In the genomic region with DNA sequence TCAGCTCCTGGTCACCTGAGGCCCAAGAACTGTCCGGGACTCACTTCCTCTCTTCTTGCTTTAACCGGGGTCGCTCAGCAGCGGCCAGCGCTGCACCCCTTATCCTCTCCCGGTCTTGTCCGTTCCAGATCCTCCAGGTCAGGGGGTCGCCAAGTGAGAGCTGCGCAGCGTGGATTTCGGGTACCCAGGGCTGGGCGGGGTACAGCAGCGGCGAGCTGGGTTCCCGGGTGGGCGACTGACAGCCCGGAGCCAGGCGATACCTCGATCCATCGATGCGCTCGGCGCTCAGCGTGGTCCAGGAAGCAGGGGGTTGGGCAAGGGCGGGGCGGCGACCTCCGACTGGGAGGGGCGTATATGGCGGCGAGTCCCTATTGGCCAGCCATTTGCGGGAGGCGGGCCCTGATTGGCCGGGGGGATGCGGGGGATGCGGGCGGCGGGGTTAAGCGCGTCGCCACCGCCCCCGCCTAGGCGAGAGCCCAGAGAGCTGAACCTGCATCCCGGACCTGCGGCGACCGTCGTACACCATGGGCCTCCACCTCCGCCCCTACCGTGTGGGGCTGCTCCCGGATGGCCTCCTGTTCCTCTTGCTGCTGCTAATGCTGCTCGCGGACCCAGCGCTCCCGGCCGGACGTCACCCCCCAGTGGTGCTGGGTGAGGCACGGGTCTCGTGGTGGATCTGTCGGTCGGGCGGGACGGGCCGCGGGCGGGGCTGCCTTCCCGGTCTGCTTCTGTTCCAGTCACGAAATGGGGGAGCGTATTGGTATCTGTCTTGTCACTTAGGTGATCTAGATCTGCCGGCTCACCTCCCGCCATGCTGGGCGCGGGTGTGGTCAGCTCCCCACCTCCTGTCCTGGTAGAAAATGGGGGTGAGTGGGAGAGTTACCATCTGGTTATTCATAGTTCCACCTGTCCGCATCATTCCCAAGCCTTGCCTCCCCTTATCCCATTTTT, we compare ENCODE assay signal across 1 cellular context.
TF ChIP-seq lines count a peak whose summit lies in the region.

A gene with protein sequence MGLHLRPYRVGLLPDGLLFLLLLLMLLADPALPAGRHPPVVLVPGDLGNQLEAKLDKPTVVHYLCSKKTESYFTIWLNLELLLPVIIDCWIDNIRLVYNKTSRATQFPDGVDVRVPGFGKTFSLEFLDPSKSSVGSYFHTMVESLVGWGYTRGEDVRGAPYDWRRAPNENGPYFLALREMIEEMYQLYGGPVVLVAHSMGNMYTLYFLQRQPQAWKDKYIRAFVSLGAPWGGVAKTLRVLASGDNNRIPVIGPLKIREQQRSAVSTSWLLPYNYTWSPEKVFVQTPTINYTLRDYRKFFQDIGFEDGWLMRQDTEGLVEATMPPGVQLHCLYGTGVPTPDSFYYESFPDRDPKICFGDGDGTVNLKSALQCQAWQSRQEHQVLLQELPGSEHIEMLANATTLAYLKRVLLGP (plus strand): TSS at position 471 of the 951 bp plus-strand sequence. CDS start 54 bp downstream, at position 525.

TF ChIP-seq in HepG2, 621 proteins besides CTCF, POLR2A, EP300 and RAD21 (continued from another document and continues in another):
- TF ChIP-seq, protein P1, sequence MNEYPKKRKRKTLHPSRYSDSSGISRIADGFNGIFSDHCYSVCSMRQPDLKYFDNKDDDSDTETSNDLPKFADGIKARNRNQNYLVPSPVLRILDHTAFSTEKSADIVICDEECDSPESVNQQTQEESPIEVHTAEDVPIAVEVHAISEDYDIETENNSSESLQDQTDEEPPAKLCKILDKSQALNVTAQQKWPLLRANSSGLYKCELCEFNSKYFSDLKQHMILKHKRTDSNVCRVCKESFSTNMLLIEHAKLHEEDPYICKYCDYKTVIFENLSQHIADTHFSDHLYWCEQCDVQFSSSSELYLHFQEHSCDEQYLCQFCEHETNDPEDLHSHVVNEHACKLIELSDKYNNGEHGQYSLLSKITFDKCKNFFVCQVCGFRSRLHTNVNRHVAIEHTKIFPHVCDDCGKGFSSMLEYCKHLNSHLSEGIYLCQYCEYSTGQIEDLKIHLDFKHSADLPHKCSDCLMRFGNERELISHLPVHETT (CRISPR knock-in tag; conservative IDR thresholded peaks at IDR 0.05): 0 out of 2 replicates have a peak, but pooled peaks have one; percentile 11
- TF ChIP-seq TMF1 (CRISPR knock-in tag; IDR thresholded peaks at IDR 0.05; ENCODE audit: low read depth) (0 out of 2 replicates have a peak, but pooled peaks have one; percentile 11), TCF7 (IDR thresholded peaks at IDR 0.05; ENCODE audit: low read depth) (no peak), ZNF615 (CRISPR knock-in tag; IDR thresholded peaks at IDR 0.05; ENCODE audit: borderline replicate concordance) (no peak), MZF1 (CRISPR knock-in tag; IDR thresholded peaks at IDR 0.05; ENCODE audit: borderline replicate concordance) (no peak), PRMT3 (CRISPR knock-in tag; IDR thresholded peaks at IDR 0.05; ENCODE audit: borderline replicate concordance, low read depth) (no peak), U2AF1 (optimal IDR thresholded peaks at IDR 0.05; ENCODE audit: low read depth, low read length) (peak; percentile 73), PPARG (CRISPR knock-in tag; conservative IDR thresholded peaks at IDR 0.05) (no peak), NFIB (CRISPR knock-in tag; IDR thresholded peaks at IDR 0.05; ENCODE audit: borderline replicate concordance) (no peak), MEIS1 (CRISPR knock-in tag; IDR thresholded peaks at IDR 0.05; ENCODE audit: borderline replicate concordance) (no peak; the same call in 1 of the 2 replicates), ZNF768 (CRISPR knock-in tag; IDR thresholded peaks at IDR 0.05) (peak; percentile 63; the same call in 1 of the 2 replicates), ZC3H4 (CRISPR knock-in tag; IDR thresholded peaks at IDR 0.05; ENCODE audit: borderline replicate concordance) (no peak), ZNF230 (CRISPR knock-in tag; IDR thresholded peaks at IDR 0.05) (peak; percentile 7; the same call in 1 of the 2 replicates), ZMYM4 (CRISPR knock-in tag; IDR thresholded peaks at IDR 0.05) (peak; percentile 83; the same call in 1 of the 2 replicates), ZNF781 (CRISPR knock-in tag; IDR thresholded peaks at IDR 0.05; ENCODE audit: borderline replicate concordance, not compliant biosample characterization) (no peak), BORCS8-MEF2B (CRISPR knock-in tag; IDR thresholded peaks at IDR 0.05) (peak; percentile 61; the same call in 1 of the 2 replicates), TEAD3 (CRISPR knock-in tag; optimal IDR thresholded peaks at IDR 0.05; ENCODE audit: borderline replicate concordance) (peak; percentile 63), ZNF329 (CRISPR knock-in tag; IDR thresholded peaks at IDR 0.05; ENCODE audit: low read depth) (0 out of 2 replicates have a peak, but pooled peaks have one; percentile 60), RCOR2 (CRISPR knock-in tag; IDR thresholded peaks at IDR 0.05) (no peak), ZFAT (CRISPR knock-in tag; conservative IDR thresholded peaks at IDR 0.05) (no peak), SUZ12 (IDR thresholded peaks at IDR 0.05; ENCODE audit: low read depth, low read length) (no peak; the same call in 1 of the 2 replicates), ZNF713 (CRISPR knock-in tag; IDR thresholded peaks at IDR 0.05) (no peak), BRCA1 (CRISPR knock-in tag; IDR thresholded peaks at IDR 0.05) (peak; percentile 34; the same call in 1 of the 2 replicates)
- TF ChIP-seq, protein P2, sequence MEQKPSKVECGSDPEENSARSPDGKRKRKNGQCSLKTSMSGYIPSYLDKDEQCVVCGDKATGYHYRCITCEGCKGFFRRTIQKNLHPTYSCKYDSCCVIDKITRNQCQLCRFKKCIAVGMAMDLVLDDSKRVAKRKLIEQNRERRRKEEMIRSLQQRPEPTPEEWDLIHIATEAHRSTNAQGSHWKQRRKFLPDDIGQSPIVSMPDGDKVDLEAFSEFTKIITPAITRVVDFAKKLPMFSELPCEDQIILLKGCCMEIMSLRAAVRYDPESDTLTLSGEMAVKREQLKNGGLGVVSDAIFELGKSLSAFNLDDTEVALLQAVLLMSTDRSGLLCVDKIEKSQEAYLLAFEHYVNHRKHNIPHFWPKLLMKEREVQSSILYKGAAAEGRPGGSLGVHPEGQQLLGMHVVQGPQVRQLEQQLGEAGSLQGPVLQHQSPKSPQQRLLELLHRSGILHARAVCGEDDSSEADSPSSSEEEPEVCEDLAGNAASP (CRISPR knock-in tag; IDR thresholded peaks at IDR 0.05; ENCODE audit: borderline replicate concordance): peak; percentile 50; the same call in 1 of the 2 replicates
- TF ChIP-seq, protein P3, sequence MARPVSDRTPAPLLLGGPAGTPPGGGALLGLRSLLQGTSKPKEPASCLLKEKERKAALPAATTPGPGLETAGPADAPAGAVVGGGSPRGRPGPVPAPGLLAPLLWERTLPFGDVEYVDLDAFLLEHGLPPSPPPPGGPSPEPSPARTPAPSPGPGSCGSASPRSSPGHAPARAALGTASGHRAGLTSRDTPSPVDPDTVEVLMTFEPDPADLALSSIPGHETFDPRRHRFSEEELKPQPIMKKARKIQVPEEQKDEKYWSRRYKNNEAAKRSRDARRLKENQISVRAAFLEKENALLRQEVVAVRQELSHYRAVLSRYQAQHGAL (CRISPR knock-in tag; IDR thresholded peaks at IDR 0.05; ENCODE audit: not compliant biosample characterization): no peak
- TF ChIP-seq, protein P4, sequence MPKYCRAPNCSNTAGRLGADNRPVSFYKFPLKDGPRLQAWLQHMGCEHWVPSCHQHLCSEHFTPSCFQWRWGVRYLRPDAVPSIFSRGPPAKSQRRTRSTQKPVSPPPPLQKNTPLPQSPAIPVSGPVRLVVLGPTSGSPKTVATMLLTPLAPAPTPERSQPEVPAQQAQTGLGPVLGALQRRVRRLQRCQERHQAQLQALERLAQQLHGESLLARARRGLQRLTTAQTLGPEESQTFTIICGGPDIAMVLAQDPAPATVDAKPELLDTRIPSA (CRISPR knock-in tag; IDR thresholded peaks at IDR 0.05; ENCODE audit: borderline replicate concordance): peak; percentile 83; the same call in 1 of the 2 replicates
- TF ChIP-seq, protein P5, sequence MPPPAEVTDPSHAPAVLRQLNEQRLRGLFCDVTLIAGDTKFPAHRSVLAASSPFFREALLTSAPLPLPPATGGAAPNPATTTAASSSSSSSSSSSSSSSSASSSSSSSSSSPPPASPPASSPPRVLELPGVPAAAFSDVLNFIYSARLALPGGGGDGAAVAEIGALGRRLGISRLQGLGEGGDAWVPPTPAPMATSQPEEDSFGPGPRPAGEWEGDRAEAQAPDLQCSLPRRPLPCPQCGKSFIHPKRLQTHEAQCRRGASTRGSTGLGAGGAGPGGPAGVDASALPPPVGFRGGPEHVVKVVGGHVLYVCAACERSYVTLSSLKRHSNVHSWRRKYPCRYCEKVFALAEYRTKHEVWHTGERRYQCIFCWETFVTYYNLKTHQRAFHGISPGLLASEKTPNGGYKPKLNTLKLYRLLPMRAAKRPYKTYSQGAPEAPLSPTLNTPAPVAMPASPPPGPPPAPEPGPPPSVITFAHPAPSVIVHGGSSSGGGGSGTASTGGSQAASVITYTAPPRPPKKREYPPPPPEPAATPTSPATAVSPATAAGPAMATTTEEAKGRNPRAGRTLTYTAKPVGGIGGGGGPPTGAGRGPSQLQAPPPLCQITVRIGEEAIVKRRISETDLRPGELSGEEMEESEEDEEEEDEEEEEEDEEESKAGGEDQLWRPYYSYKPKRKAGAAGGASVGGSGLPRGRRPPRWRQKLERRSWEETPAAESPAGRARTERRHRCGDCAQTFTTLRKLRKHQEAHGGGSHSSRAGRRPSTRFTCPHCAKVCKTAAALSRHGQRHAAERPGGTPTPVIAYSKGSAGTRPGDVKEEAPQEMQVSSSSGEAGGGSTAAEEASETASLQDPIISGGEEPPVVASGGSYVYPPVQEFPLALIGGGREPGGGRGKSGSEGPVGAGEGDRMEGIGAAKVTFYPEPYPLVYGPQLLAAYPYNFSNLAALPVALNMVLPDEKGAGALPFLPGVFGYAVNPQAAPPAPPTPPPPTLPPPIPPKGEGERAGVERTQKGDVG (CRISPR knock-in tag; IDR thresholded peaks at IDR 0.05; ENCODE audit: borderline replicate concordance): peak; percentile 65
- TF ChIP-seq, protein P6, sequence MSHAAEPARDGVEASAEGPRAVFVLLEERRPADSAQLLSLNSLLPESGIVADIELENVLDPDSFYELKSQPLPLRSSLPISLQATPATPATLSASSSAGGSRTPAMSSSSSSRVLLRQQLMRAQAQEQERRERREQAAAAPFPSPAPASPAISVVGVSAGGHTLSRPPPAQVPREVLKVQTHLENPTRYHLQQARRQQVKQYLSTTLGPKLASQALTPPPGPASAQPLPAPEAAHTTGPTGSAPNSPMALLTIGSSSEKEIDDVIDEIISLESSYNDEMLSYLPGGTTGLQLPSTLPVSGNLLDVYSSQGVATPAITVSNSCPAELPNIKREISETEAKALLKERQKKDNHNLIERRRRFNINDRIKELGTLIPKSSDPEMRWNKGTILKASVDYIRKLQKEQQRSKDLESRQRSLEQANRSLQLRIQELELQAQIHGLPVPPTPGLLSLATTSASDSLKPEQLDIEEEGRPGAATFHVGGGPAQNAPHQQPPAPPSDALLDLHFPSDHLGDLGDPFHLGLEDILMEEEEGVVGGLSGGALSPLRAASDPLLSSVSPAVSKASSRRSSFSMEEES (CRISPR knock-in tag; IDR thresholded peaks at IDR 0.05): no peak; the same call in 1 of the 2 replicates
- TF ChIP-seq, protein P7, sequence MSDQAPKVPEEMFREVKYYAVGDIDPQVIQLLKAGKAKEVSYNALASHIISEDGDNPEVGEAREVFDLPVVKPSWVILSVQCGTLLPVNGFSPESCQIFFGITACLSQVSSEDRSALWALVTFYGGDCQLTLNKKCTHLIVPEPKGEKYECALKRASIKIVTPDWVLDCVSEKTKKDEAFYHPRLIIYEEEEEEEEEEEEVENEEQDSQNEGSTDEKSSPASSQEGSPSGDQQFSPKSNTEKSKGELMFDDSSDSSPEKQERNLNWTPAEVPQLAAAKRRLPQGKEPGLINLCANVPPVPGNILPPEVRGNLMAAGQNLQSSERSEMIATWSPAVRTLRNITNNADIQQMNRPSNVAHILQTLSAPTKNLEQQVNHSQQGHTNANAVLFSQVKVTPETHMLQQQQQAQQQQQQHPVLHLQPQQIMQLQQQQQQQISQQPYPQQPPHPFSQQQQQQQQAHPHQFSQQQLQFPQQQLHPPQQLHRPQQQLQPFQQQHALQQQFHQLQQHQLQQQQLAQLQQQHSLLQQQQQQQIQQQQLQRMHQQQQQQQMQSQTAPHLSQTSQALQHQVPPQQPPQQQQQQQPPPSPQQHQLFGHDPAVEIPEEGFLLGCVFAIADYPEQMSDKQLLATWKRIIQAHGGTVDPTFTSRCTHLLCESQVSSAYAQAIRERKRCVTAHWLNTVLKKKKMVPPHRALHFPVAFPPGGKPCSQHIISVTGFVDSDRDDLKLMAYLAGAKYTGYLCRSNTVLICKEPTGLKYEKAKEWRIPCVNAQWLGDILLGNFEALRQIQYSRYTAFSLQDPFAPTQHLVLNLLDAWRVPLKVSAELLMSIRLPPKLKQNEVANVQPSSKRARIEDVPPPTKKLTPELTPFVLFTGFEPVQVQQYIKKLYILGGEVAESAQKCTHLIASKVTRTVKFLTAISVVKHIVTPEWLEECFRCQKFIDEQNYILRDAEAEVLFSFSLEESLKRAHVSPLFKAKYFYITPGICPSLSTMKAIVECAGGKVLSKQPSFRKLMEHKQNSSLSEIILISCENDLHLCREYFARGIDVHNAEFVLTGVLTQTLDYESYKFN (CRISPR knock-in tag; conservative IDR thresholded peaks at IDR 0.05): peak; percentile 26
- TF ChIP-seq, protein P8, sequence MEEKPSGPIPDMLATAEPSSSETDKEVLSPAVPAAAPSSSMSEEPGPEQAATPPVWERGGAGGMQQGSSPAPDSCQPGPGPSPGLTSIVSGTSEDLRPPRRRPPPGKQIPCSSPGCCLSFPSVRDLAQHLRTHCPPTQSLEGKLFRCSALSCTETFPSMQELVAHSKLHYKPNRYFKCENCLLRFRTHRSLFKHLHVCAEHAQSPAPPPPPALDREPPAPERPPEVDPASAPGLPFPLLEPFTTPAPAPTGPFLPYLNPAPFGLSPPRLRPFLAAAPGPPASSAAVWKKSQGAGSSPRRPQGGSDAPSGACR (CRISPR knock-in tag; IDR thresholded peaks at IDR 0.05): no peak
- TF ChIP-seq, protein P9, sequence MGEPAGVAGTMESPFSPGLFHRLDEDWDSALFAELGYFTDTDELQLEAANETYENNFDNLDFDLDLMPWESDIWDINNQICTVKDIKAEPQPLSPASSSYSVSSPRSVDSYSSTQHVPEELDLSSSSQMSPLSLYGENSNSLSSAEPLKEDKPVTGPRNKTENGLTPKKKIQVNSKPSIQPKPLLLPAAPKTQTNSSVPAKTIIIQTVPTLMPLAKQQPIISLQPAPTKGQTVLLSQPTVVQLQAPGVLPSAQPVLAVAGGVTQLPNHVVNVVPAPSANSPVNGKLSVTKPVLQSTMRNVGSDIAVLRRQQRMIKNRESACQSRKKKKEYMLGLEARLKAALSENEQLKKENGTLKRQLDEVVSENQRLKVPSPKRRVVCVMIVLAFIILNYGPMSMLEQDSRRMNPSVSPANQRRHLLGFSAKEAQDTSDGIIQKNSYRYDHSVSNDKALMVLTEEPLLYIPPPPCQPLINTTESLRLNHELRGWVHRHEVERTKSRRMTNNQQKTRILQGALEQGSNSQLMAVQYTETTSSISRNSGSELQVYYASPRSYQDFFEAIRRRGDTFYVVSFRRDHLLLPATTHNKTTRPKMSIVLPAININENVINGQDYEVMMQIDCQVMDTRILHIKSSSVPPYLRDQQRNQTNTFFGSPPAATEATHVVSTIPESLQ (CRISPR knock-in tag; conservative IDR thresholded peaks at IDR 0.05): no peak
- TF ChIP-seq, protein P10, sequence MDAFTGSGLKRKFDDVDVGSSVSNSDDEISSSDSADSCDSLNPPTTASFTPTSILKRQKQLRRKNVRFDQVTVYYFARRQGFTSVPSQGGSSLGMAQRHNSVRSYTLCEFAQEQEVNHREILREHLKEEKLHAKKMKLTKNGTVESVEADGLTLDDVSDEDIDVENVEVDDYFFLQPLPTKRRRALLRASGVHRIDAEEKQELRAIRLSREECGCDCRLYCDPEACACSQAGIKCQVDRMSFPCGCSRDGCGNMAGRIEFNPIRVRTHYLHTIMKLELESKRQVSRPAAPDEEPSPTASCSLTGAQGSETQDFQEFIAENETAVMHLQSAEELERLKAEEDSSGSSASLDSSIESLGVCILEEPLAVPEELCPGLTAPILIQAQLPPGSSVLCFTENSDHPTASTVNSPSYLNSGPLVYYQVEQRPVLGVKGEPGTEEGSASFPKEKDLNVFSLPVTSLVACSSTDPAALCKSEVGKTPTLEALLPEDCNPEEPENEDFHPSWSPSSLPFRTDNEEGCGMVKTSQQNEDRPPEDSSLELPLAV (CRISPR knock-in tag; conservative IDR thresholded peaks at IDR 0.05; ENCODE audit: low read depth): no peak
